In the genomic region with DNA sequence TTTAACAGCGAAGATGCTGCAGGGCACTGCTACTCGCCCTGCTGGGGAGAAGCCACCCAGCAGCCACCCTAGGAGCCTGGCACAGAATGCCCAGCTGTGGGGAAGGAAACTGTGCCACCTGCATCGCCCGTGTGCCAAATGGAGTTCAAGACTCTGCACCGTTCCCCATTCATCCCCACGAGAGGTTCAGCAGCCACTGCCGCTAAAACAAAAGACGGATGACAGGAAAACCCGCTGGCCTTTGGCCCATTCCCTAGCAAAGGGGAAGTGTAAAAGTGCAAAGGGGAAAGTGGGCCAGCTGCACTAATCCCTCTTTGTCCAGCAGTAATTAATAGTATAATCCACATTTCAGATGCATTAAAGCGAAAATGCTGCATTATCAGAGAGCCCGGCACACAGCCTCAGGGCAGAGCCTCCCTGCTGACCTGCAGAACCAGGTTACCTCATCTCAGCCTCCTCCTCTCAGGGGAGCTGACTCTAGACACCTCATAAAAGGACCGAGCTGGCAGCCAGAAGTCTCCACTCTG, we compare ENCODE assay signal across 13 cellular contexts. TPM values are rescaled to one million over a fixed set of nuclear protein-coding genes. Genes with fewer than 3 reads are reported as not detected.
DNase-seq lines count a peak whose midpoint lies in the region; ATAC-seq, FAIRE-seq and TF ChIP-seq lines count a peak whose summit lies in the region.
"Had no signal": no experiment of that assay in that cellular context is flagged by ENCODE, and none has a peak within 500 bp of the region (broad histone marks: within the 10 kb centered on the region; RNA-seq: fewer than 3 reads in every experiment).

No MANE protein-coding gene starts in this region.

- 45 to 53% methylated on average over 12 of the region's 12 CpGs for WGBS in pancreas, 2 donors

- no peak overlapping the region for H3K27ac ChIP-seq in coronary artery
- H3K27ac ChIP-seq in pancreas, result no peak overlapping the region
- H3K27ac ChIP-seq: transverse colon had no signal

- H3K27me3 ChIP-seq in HAP-1 (ENCODE audit: low read depth) (no peaks in the 10 kb centered on the region), pancreas (no peaks in the 10 kb centered on the region)
- H3K27me3 ChIP-seq: transverse colon had no signal

- ATAC-seq in pancreas, result peak in 3 of 4 donors; percentile 60 to 74 (median 60)
- ATAC-seq in GM18867 (IDR thresholded peaks at IDR 0.05; ENCODE audit: unreplicated experiment), result no peak
- ATAC-seq in GM18861 (IDR thresholded peaks at IDR 0.05; ENCODE audit: unreplicated experiment), result no peak

- TF ChIP-seq CTCF in coronary artery (IDR thresholded peaks at IDR 0.05) (no peak), pancreas (IDR thresholded peaks at IDR 0.05) (no peak)

- in situ Hi-C loops in HAP-1 (cut with MboI; ENCODE audit: low sequenced_read_pairs), result no loop called here

- peak; percentile 60 to 78 for DNase-seq in HAP-1 (ENCODE audit: low spot score in 2 of 2)
- peak; percentile 52 for DNase-seq in NCI-H2196 treated with DMSO at 0.1 percent for 48 hours (lab: John Stamatoyannopoulos, UW; ENCODE audit: unreplicated experiment)
- DNase-seq in coronary artery (ENCODE audit: low spot score), result peak; percentile 66
- no peak for DNase-seq in pancreas
- DNase-seq in stimulated activated CD4-positive, alpha-beta T cell treated with anti-CD3 and anti-CD28 coated beads, Interleukin-1b, Interleukin-23, amount 100 ng/mL, for 48 hours, result no peak
- no peak for DNase-seq in GM19238 (ENCODE audit: insufficient read length, low spot score)
- DNase-seq: activated CD4-positive, alpha-beta T cell treated with anti-CD3 and anti-CD28 coated beads, Interleukin-2, amount 10 ng/mL, durations not matched to agents 7 days and 5 days; activated gamma-delta T cell; transverse colon had no signal

- H3K4me1 ChIP-seq in HAP-1 (peaks cover 13% of the 10 kb centered on the region), pancreas (peaks cover 4 to 8% (median 6%) of the 10 kb centered on the region in 3 donors)

- H3K36me3 ChIP-seq in HAP-1 (replicated peaks) (no peaks in the 10 kb centered on the region), pancreas (no peaks in the 10 kb centered on the region)
- H3K36me3 ChIP-seq: transverse colon had no signal

- H3K4me3 ChIP-seq in HAP-1, result no peak overlapping the region
- H3K4me3 ChIP-seq in coronary artery, result no peak overlapping the region
- no peak overlapping the region for H3K4me3 ChIP-seq in pancreas
- H3K4me3 ChIP-seq: transverse colon had no signal

- intact Hi-C loops in pancreas (cut with DNase I), result no loop called here

- no peak for FAIRE-seq in pancreas (lab: Jason Lieb, UNC)
- FAIRE-seq: endometrium, H1 had no signal

- H3K9me3 ChIP-seq in HAP-1, result peaks cover 4% of the 10 kb centered on the region; the same call in 1 of the 2 replicates
- no peaks in the 10 kb centered on the region for H3K9me3 ChIP-seq in pancreas
- H3K9me3 ChIP-seq: transverse colon had no signal

RNA-seq across cellular contexts. Expression of a gene that starts 37.7 kb away (rescaled TPM):
- 10 to 100 TPM in 4 of 6 donors, 1 to 10 TPM in 2; 8.7 to 17.6 (median 10.4) TPM for total RNA-seq in pancreas
- 1 to 10 TPM; 2.5 to 4.5 TPM for polyA plus RNA-seq in pancreas

Comparison
In these comparisons a context has a peak if more than half of its experiments do, and no peak if none do; other contexts are left out.
1. DNase-seq: peak in HAP-1 (2 of 2), NCI-H2196 treated with DMSO at 0.1 percent for 48 hours (single experiment) and coronary artery (single experiment); none in pancreas (0 of 6), stimulated activated CD4-positive, alpha-beta T cell treated with anti-CD3 and anti-CD28 coated beads, Interleukin-1b, Interleukin-23, amount 100 ng/mL, for 48 hours (single experiment) and GM19238 (single experiment).
2. ATAC-seq: peak in pancreas (3 of 4); none in GM18867 (single experiment) and GM18861 (single experiment).